In the genomic region with DNA sequence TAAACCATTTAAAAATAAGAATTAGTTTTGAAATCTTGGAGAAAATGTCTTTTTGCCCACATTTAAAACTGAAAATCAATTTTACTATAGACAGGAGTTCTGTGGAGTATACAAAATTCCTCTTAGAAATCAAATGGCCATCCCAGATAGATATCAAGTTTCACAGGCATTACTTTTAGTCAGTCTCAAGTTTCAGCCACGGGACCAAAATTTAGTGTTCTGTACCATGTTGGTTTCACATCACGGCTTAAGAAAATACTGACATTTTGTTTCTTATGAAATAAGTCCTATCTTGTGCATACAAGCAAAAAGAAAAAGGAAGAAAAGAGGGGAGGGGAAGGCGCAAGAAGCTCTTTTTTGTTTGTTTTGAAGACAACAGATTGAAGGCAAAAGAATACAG, we compare ENCODE assay signal across 12 cellular contexts. TPM values are rescaled to one million over a fixed set of nuclear protein-coding genes. Genes with fewer than 3 reads are reported as not detected.
"Had no signal": no experiment of that assay in that cellular context is flagged by ENCODE, and none has a peak within 500 bp of the region (broad histone marks: within the 10 kb centered on the region; RNA-seq: fewer than 3 reads in every experiment).

No MANE protein-coding gene starts in this region.

- DNase-seq: activated CD4-positive, alpha-beta T cell treated with anti-CD3 and anti-CD28 coated beads for 36 hours; activated CD4-positive, alpha-beta T cell treated with anti-CD3 and anti-CD28 coated beads, Interleukin-2, amount 50 U/mL, for 48 hours; activated gamma-delta T cell treated with Interleukin-2 at 50 U/mL for 16 hours; amniotic stem cell; dorsolateral prefrontal cortex; immature natural killer cell; mesenchymal stem cell; naive thymus-derived CD8-positive, alpha-beta T cell; posterior cingulate gyrus; stimulated activated naive B cell treated with anti-CD40 and anti-IgM and Interleukin-4, amounts not matched to agents 10 μg/mL and 1 μg/mL and 100 μg/mL, for 72 hours; SW 1271 had no signal

- ATAC-seq: activated CD4-positive, alpha-beta T cell treated with anti-CD3 and anti-CD28 coated beads for 36 hours; naive thymus-derived CD8-positive, alpha-beta T cell; stimulated activated naive B cell treated with anti-CD40 and anti-IgM and Interleukin-4, amounts not matched to agents 10 μg/mL and 1 μg/mL and 100 μg/mL, for 72 hours; WTC11 had no signal

- H3K4me3 ChIP-seq: dorsolateral prefrontal cortex had no signal

- H3K27ac ChIP-seq: dorsolateral prefrontal cortex had no signal

- H3K27me3 ChIP-seq: dorsolateral prefrontal cortex had no signal

RNA-seq across cellular contexts. Expression of a gene that starts 59.5 kb away (rescaled TPM):
- total RNA-seq: naive thymus-derived CD8-positive, alpha-beta T cell had no signal
